In the genomic region with DNA sequence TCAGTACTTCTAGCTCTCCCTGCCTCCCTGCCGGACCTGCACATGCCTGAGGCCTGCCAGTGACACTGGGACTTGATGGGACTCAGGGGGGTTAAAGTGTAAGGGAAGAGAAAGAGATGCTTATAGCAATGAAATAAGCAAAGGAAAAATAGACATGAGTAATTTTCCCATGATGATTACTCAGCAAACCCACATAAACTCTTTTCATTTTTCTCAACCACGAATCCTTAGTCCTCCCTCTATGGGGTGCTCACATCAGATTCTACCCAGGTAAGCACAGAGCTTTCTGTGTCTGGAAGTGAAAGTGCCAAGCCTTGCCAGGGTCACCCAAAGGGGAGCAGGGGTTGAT, we compare ENCODE assay signal across 14 cellular contexts. TPM values are rescaled to one million over a fixed set of nuclear protein-coding genes. Genes with fewer than 3 reads are reported as not detected.
A peak's percentile ranks its signal among the peaks of the same experiment; 100 is the strongest.
DNase-seq lines count a peak whose midpoint lies in the region; ATAC-seq lines count a peak whose summit lies in the region.
"Had no signal": no experiment of that assay in that cellular context is flagged by ENCODE, and none has a peak within 500 bp of the region (broad histone marks: within the 10 kb centered on the region; RNA-seq: fewer than 3 reads in every experiment).

No MANE protein-coding gene starts in this region.

- H3K36me3 Mint-ChIP-seq in dendritic cell treated with granulocyte-macrophage colony-stimulating factor and Interleukin-4, amounts not matched to agents 40 ng/mL and 50 ng/mL, for 4 days (ENCODE audit: low read depth), result no peaks in the 10 kb centered on the region

- peak overlapping the region; percentile 92 for H3K27ac Mint-ChIP-seq in dendritic cell treated with granulocyte-macrophage colony-stimulating factor and Interleukin-4, amounts not matched to agents 40 ng/mL and 50 ng/mL, for 4 days
- H3K27ac Mint-ChIP-seq: endodermal cell, progenitor cell of endocrine pancreas had no signal

- H3K9me3 Mint-ChIP-seq in dendritic cell treated with granulocyte-macrophage colony-stimulating factor and Interleukin-4, amounts not matched to agents 40 ng/mL and 50 ng/mL, for 4 days, result no peaks in the 10 kb centered on the region
- H3K9me3 Mint-ChIP-seq: endodermal cell had no signal

- no peaks in the 10 kb centered on the region for H3K27me3 Mint-ChIP-seq in dendritic cell treated with granulocyte-macrophage colony-stimulating factor and Interleukin-4, amounts not matched to agents 40 ng/mL and 50 ng/mL, for 4 days

- ATAC-seq in HG03159 (IDR thresholded peaks at IDR 0.05; ENCODE audit: unreplicated experiment), result no peak

- intact Hi-C loops in dendritic cell treated with granulocyte-macrophage colony-stimulating factor and Interleukin-4, amounts not matched to agents 40 ng/mL and 50 ng/mL, for 4 days (cut with micrococcal nuclease), result no loop called here

- H3K4me3 Mint-ChIP-seq in dendritic cell treated with granulocyte-macrophage colony-stimulating factor and Interleukin-4, amounts not matched to agents 40 ng/mL and 50 ng/mL, for 4 days, result no peak overlapping the region
- H3K4me3 Mint-ChIP-seq: endodermal cell had no signal

- H3K4me1 Mint-ChIP-seq in dendritic cell treated with granulocyte-macrophage colony-stimulating factor and Interleukin-4, amounts not matched to agents 40 ng/mL and 50 ng/mL, for 4 days (ENCODE audit: low read depth), result peaks cover 71% of the 10 kb centered on the region
- H3K4me1 Mint-ChIP-seq: endodermal cell had no signal

- in situ Hi-C loops in Caki2 (cut with HindIII; ENCODE audit: low pct_unique_long_range_greater_than_20kb, low sequenced_read_pairs), result no loop called here

- DNase-seq in Caki2 (ENCODE audit: low read depth) (peak; percentile 53), NCI-H226 (peak; percentile 24), renal cortical epithelial cell (ENCODE audit: low read depth) (peak; percentile 84), OCI-M1 (lab: John Stamatoyannopoulos, UW) (no peak), NCI-H774 (lab: John Stamatoyannopoulos, UW) (no peak), iPS-NIHi11 (ENCODE audit: low spot score) (no peak)
- DNase-seq: SHP77; stimulated activated naive CD4-positive, alpha-beta T cell treated with Interleukin-2 at 50 U/mL for 16 hours had no signal

RNA-seq across cellular contexts. Expression of a gene that starts 44.8 kb away (rescaled TPM):
- total RNA-seq in Caki2 (2014; rRNA removed; shearing (Covaris generic); ENCODE audit: low replicate concordance), result 0.61 TPM in 1 of 2 replicates, not detected in the other
- not detected in 2 replicates for total RNA-seq in renal cortical epithelial cell
- total RNA-seq: endodermal cell, mononuclear cell, NCI-H460, progenitor cell of endocrine pancreas had no signal

Comparison
In these comparisons a context has a peak if more than half of its experiments do, and no peak if none do; other contexts are left out.
1. DNase-seq: peak in Caki2 (single experiment), NCI-H226 (single experiment) and renal cortical epithelial cell (single experiment); none in OCI-M1 (single experiment), NCI-H774 (single experiment) and iPS-NIHi11 (single experiment).